ENCODE assay signal across 16 cellular contexts in genomic region chr7:99033765-99034164, GRCh38.
"Had no signal": no experiment of that assay in that cellular context is flagged by ENCODE, and none has a peak within 500 bp of the region (broad histone marks: within the 10 kb centered on the region; RNA-seq: fewer than 3 reads in every experiment).

No MANE protein-coding gene starts in this region.

- H3K36me3 ChIP-seq: ovary had no signal

- H3K9me3 ChIP-seq: transverse colon had no signal

- DNase-seq: activated CD4-positive, alpha-beta T cell treated with anti-CD3 and anti-CD28 coated beads for 1 hour; activated CD8-positive, alpha-beta memory T cell treated with anti-CD3 and anti-CD28 coated beads, Interleukin-2, amount 50 U/mL, for 48 hours; activated effector memory CD4-positive, alpha-beta T cell treated with anti-CD3 and anti-CD28 coated beads, Interleukin-2, amount 50 U/mL, for 16 hours; activated T-cell treated with anti-CD3 and anti-CD28 coated beads, Interleukin-2, amount 50 U/mL, for 48 hours; amniotic stem cell; endodermal cell; foreskin keratinocyte; glutamatergic neuron; naive thymus-derived CD8-positive, alpha-beta T cell; ovary; stimulated activated CD4-positive, alpha-beta T cell treated with anti-CD3 and anti-CD28 coated beads, Interleukin-4, amount 100 ng/mL, for 24 hours; T-helper 2 cell; transverse colon; WERI-Rb-1 had no signal

- H3K4me1 ChIP-seq: foreskin keratinocyte, transverse colon had no signal

- H3K27me3 ChIP-seq: cardiac muscle cell, foreskin keratinocyte, ovary, transverse colon had no signal

- H3K27ac ChIP-seq: cardiac muscle cell, epithelial cell of prostate, foreskin keratinocyte, ovary, transverse colon, WERI-Rb-1 had no signal

- H3K4me3 ChIP-seq: cardiac muscle cell, ovary, transverse colon had no signal
